22 cellular contexts compared by ENCODE assay signal in the genomic region with DNA sequence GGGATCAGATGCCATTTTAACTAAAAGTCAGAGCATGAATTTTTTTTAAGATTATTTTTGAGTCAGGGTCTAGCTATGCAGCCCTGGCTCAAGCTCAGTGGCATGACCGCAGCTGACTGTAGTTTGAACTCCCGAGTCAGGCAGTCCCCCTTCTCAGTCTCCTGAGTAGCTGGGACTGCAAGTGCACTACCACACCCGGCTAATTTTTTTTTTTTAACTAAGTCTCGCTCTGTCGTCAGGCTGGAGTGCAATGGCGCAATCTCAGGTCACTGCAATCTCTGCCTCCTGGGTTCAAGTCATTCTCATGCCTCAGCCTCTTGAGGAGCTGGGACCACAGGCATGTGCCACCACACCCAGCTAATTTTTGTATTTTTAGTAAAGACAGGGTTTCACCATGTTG. TPM values are rescaled to one million over a fixed set of nuclear protein-coding genes. Genes with fewer than 3 reads are reported as not detected.
DNase-seq lines count a peak whose midpoint lies in the region; TF ChIP-seq lines count a peak whose summit lies in the region.
"Had no signal": no experiment of that assay in that cellular context is flagged by ENCODE, and none has a peak within 500 bp of the region (broad histone marks: within the 10 kb centered on the region; RNA-seq: fewer than 3 reads in every experiment).

No MANE protein-coding gene starts in this region.

- TF ChIP-seq CTCF in NB4 (IDR thresholded peaks at IDR 0.05; ENCODE audit: low read depth, low read length) = no peak
- TF ChIP-seq CTCF in fibroblast of mammary gland (conservative IDR thresholded peaks at IDR 0.05; ENCODE audit: control insufficient read depth, insufficient read depth, low read depth, low read length) = no peak
- no peak for TF ChIP-seq CTCF in suprapubic skin (IDR thresholded peaks at IDR 0.05)

- no peaks in the 10 kb centered on the region for H3K9me3 ChIP-seq in suprapubic skin
- H3K9me3 ChIP-seq: colonic mucosa, thoracic aorta had no signal

- 77% methylated on average over 6 of the region's 6 CpGs for WGBS in suprapubic skin

- peaks cover 9% of the 10 kb centered on the region for H3K4me1 ChIP-seq in suprapubic skin
- H3K4me1 ChIP-seq: colonic mucosa had no signal

- DNase-seq in SKM-1 treated with dmso at 0.1 percent for 144 hours (lab: John Stamatoyannopoulos, UW; ENCODE audit: unreplicated experiment) (peak; percentile 47), SKM-1 (lab: John Stamatoyannopoulos, UW; ENCODE audit: unreplicated experiment) (no peak), NB4 (ENCODE audit: low read depth) (peak; percentile 46), fibroblast of mammary gland (ENCODE audit: low read depth) (peak; percentile 64), suprapubic skin (ENCODE audit: low spot score in 2 of 2) (peak in 1 of 2 donors; percentile 75), NCI-H524 treated with DMSO at 0.1 percent for 48 hours (lab: John Stamatoyannopoulos, UW) (no peak), T-helper 1 cell (no peak)
- DNase-seq in stimulated activated CD4-positive, alpha-beta T cell treated with anti-CD3 and anti-CD28 coated beads, Interleukin-15, amount 100 ng/mL, for 24 hours = no peak
- DNase-seq: activated CD4-positive, alpha-beta T cell treated with anti-CD3 and anti-CD28 coated beads for 4 hours; activated effector memory CD4-positive, alpha-beta T cell treated with anti-CD3 and anti-CD28 coated beads, Interleukin-2, amount 50 U/mL, for 16 hours; CD4-positive, alpha-beta memory T cell; colonic mucosa; NCI-H1048; NCI-H526 had no signal

- no peak for TF ChIP-seq EP300 in suprapubic skin (IDR thresholded peaks at IDR 0.05)

- H3K36me3 ChIP-seq in suprapubic skin = no peaks in the 10 kb centered on the region
- H3K36me3 ChIP-seq: colonic mucosa, thoracic aorta had no signal

- H3K27ac ChIP-seq in suprapubic skin = peak overlapping the region; percentile 2
- H3K27ac ChIP-seq: 22Rv1, colonic mucosa, thoracic aorta had no signal

- no peak overlapping the region for H3K4me3 ChIP-seq in NB4 (ENCODE audit: low read depth, low read length)
- no peak overlapping the region for H3K4me3 ChIP-seq in fibroblast of mammary gland (ENCODE audit: control insufficient read depth, low read depth, low read length)
- no peak overlapping the region for H3K4me3 ChIP-seq in suprapubic skin
- H3K4me3 ChIP-seq: colonic mucosa, smooth muscle cell, thoracic aorta had no signal

- no peaks in the 10 kb centered on the region for H3K27me3 ChIP-seq in suprapubic skin
- H3K27me3 ChIP-seq: colonic mucosa had no signal

- TF ChIP-seq POLR2A in NB4 (IDR thresholded peaks at IDR 0.05; ENCODE audit: extremely low read depth, insufficient read length) (no peak), suprapubic skin (IDR thresholded peaks at IDR 0.05) (no peak)

RNA-seq across cellular contexts. Expression of a gene that starts 7.8 kb away (rescaled TPM):
- not detected for total RNA-seq in suprapubic skin
- total RNA-seq: colonic mucosa; glomerular endothelial cell; lung microvascular endothelial cell; natural killer cell treated with Interleukin-12 subunit alpha and Interleukin-12 subunit beta and Interleukin-15 and Interleukin-18, amount 100 ng/mL, for 72 hours; progenitor cell of endocrine pancreas; SK-MEL-5; smooth muscle cell had no signal

RNA-seq across cellular contexts. Expression of a gene that starts 42.2 kb away (rescaled TPM):
- not detected for total RNA-seq in suprapubic skin
- total RNA-seq: colonic mucosa; glomerular endothelial cell; lung microvascular endothelial cell; natural killer cell treated with Interleukin-12 subunit alpha and Interleukin-12 subunit beta and Interleukin-15 and Interleukin-18, amount 100 ng/mL, for 72 hours; progenitor cell of endocrine pancreas; SK-MEL-5; smooth muscle cell had no signal

Comparison
In these comparisons a context has a peak if more than half of its experiments do, and no peak if none do; other contexts are left out.
1. DNase-seq: peak in SKM-1 treated with dmso at 0.1 percent for 144 hours (single experiment), NB4 (single experiment) and fibroblast of mammary gland (single experiment); none in SKM-1 (single experiment), NCI-H524 treated with DMSO at 0.1 percent for 48 hours (single experiment), stimulated activated CD4-positive, alpha-beta T cell treated with anti-CD3 and anti-CD28 coated beads, Interleukin-15, amount 100 ng/mL, for 24 hours (single experiment) and T-helper 1 cell (0 of 5).